ENCODE assay signal across 1 cellular context in the genomic region with DNA sequence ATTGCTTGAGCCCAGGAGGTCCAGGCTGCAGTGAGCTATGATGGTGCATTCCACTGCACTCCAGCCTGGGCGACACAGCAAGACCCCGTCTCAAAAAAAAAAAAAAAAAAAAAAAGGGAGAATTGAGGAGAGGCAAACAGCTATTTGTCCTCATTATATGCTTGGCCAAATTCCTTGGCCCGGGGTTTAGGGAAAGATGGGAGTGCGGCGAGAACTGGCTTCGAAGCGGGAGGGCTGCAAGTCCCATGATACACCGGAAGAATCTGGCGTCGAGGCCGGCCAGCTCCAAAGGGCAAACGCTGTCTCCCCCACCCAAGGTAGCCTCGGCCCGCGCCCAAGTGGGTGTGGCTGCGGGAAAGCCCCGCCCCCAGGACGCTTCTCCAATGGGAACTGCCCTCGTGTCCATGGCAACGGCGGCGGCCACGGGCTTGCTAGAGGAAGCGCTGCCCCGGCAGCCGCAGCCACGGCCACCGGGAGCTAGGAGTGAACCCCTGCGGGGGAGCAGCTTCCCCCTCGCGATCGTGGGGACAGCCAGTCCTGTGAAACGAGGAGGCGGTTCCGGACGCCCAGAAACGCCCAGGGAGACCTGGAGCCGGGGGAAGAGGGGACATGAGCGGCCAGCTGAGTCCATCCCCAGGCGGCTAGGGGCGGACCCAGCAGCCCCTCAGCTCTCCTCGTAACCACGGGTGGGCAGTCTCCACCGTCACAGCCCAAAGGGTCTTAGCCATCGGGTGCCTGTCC.
A peak's percentile ranks its signal among the peaks of the same experiment; 100 is the strongest.
TF ChIP-seq lines count a peak whose summit lies in the region.

A gene with protein sequence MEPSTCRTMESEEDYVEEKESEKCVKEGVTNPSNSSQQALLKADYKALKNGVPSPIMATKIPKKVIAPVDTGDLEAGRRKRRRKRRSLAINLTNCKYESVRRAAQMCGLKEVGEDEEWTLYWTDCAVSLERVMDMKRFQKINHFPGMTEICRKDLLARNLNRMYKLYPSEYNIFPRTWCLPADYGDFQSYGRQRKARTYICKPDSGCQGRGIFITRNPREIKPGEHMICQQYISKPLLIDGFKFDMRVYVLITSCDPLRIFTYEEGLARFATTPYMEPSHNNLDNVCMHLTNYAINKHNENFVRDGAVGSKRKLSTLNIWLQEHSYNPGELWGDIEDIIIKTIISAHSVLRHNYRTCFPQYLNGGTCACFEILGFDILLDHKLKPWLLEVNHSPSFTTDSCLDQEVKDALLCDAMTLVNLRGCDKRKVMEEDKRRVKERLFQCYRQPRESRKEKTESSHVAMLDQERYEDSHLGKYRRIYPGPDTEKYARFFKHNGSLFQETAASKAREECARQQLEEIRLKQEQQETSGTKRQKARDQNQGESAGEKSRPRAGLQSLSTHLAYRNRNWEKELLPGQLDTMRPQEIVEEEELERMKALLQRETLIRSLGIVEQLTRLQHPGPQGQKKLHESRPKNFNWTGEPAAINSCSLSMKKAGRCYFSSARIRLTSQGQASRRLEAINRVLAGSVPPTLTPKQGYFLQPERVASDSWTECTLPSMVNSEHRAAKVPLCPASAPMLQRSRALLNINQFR (plus strand): TSS at position 434 of the 741 bp plus-strand sequence. CDS start 1,075 bp downstream, outside the sequence.

TF ChIP-seq in HepG2, 621 proteins besides CTCF, POLR2A, EP300 and RAD21 (continued from another document and continues in another):
- TF ChIP-seq ZNF224 (CRISPR knock-in tag; IDR thresholded peaks at IDR 0.05) (peak; percentile 70; the same call in 1 of the 2 replicates), ZNF143 (CRISPR knock-in tag; IDR thresholded peaks at IDR 0.05) (peak; percentile 77), NR2F2 (IDR thresholded peaks at IDR 0.05; ENCODE audit: borderline replicate concordance, low read depth) (no peak), ZNF30 (CRISPR knock-in tag; IDR thresholded peaks at IDR 0.05) (no peak), ZNF543 (CRISPR knock-in tag; IDR thresholded peaks at IDR 0.05) (no peak), RXRB (CRISPR knock-in tag; IDR thresholded peaks at IDR 0.05; ENCODE audit: borderline replicate concordance) (0 out of 2 replicates have a peak, but pooled peaks have one; percentile 29), PRMT3 (CRISPR knock-in tag; IDR thresholded peaks at IDR 0.05; ENCODE audit: borderline replicate concordance, low read depth) (no peak), ZNF546 (CRISPR knock-in tag; conservative IDR thresholded peaks at IDR 0.05) (no peak), ZNF326 (CRISPR knock-in tag; IDR thresholded peaks at IDR 0.05; ENCODE audit: borderline replicate concordance) (no peak), CHD2 (IDR thresholded peaks at IDR 0.05; ENCODE audit: low read depth, low read length) (no peak), ZNF564 (CRISPR knock-in tag; IDR thresholded peaks at IDR 0.05) (no peak), CHD4 (IDR thresholded peaks at IDR 0.05; ENCODE audit: borderline replicate concordance, low read length) (no peak), ZNF263 (CRISPR knock-in tag; IDR thresholded peaks at IDR 0.05) (no peak), LCORL (IDR thresholded peaks at IDR 0.05) (no peak), LCORL (CRISPR knock-in tag; IDR thresholded peaks at IDR 0.05) (peak; percentile 58; the same call in 1 of the 2 replicates), RBAK (CRISPR knock-in tag; IDR thresholded peaks at IDR 0.05) (no peak), MAFK (conservative IDR thresholded peaks at IDR 0.05 in 1 of 2, IDR thresholded peaks at IDR 0.05 in 1 of 2; ENCODE audit: low read length in 2 of 2) (no peak), ZKSCAN8 (CRISPR knock-in tag; IDR thresholded peaks at IDR 0.05; ENCODE audit: borderline replicate concordance) (no peak), NFYC (CRISPR knock-in tag; IDR thresholded peaks at IDR 0.05) (peak; percentile 67), ZNF569 (CRISPR knock-in tag; IDR thresholded peaks at IDR 0.05; ENCODE audit: borderline replicate concordance) (no peak), HOXA3 (CRISPR knock-in tag; IDR thresholded peaks at IDR 0.05) (peak; percentile 75), ZNF619 (CRISPR knock-in tag; IDR thresholded peaks at IDR 0.05) (peak; percentile 87; the same call in 1 of the 2 replicates), ATAD3A (CRISPR knock-in tag; IDR thresholded peaks at IDR 0.05) (no peak), ZNF34 (CRISPR knock-in tag; IDR thresholded peaks at IDR 0.05; ENCODE audit: borderline replicate concordance) (no peak), GABPA (IDR thresholded peaks at IDR 0.05; ENCODE audit: low read depth, low read length) (no peak), GABPA (CRISPR knock-in tag; IDR thresholded peaks at IDR 0.05; ENCODE audit: low read depth) (peak; percentile 45; the same call in 1 of the 2 replicates), THYN1 (CRISPR knock-in tag; IDR thresholded peaks at IDR 0.05; ENCODE audit: borderline replicate concordance, low read depth) (no peak), ZEB1 (IDR thresholded peaks at IDR 0.05; ENCODE audit: insufficient replicate concordance, low read depth) (no peak), TEAD3 (CRISPR knock-in tag; optimal IDR thresholded peaks at IDR 0.05; ENCODE audit: borderline replicate concordance) (no peak), RBM39 (IDR thresholded peaks at IDR 0.05; ENCODE audit: low read depth, low read length, poor library complexity, severe bottlenecking) (no peak), ZNF383 (CRISPR knock-in tag; IDR thresholded peaks at IDR 0.05; ENCODE audit: borderline replicate concordance) (no peak), KDM1A (CRISPR knock-in tag; IDR thresholded peaks at IDR 0.05) (no peak), ZNF562 (CRISPR knock-in tag; IDR thresholded peaks at IDR 0.05; ENCODE audit: borderline replicate concordance) (no peak), ZSCAN30 (CRISPR knock-in tag; IDR thresholded peaks at IDR 0.05) (no peak)
- TF ChIP-seq, protein P1, sequence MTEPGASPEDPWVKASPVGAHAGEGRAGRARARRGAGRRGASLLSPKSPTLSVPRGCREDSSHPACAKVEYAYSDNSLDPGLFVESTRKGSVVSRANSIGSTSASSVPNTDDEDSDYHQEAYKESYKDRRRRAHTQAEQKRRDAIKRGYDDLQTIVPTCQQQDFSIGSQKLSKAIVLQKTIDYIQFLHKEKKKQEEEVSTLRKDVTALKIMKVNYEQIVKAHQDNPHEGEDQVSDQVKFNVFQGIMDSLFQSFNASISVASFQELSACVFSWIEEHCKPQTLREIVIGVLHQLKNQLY (CRISPR knock-in tag; IDR thresholded peaks at IDR 0.05), result no peak; the same call in 1 of the 2 replicates
- TF ChIP-seq, protein P2, sequence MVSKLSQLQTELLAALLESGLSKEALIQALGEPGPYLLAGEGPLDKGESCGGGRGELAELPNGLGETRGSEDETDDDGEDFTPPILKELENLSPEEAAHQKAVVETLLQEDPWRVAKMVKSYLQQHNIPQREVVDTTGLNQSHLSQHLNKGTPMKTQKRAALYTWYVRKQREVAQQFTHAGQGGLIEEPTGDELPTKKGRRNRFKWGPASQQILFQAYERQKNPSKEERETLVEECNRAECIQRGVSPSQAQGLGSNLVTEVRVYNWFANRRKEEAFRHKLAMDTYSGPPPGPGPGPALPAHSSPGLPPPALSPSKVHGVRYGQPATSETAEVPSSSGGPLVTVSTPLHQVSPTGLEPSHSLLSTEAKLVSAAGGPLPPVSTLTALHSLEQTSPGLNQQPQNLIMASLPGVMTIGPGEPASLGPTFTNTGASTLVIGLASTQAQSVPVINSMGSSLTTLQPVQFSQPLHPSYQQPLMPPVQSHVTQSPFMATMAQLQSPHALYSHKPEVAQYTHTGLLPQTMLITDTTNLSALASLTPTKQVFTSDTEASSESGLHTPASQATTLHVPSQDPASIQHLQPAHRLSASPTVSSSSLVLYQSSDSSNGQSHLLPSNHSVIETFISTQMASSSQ (IDR thresholded peaks at IDR 0.05; ENCODE audit: low read depth), result no peak
- TF ChIP-seq, protein P2 (CRISPR knock-in tag; IDR thresholded peaks at IDR 0.05; ENCODE audit: borderline replicate concordance), result no peak
- TF ChIP-seq, protein P3, sequence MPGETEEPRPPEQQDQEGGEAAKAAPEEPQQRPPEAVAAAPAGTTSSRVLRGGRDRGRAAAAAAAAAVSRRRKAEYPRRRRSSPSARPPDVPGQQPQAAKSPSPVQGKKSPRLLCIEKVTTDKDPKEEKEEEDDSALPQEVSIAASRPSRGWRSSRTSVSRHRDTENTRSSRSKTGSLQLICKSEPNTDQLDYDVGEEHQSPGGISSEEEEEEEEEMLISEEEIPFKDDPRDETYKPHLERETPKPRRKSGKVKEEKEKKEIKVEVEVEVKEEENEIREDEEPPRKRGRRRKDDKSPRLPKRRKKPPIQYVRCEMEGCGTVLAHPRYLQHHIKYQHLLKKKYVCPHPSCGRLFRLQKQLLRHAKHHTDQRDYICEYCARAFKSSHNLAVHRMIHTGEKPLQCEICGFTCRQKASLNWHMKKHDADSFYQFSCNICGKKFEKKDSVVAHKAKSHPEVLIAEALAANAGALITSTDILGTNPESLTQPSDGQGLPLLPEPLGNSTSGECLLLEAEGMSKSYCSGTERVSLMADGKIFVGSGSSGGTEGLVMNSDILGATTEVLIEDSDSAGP (CRISPR knock-in tag; IDR thresholded peaks at IDR 0.05; ENCODE audit: borderline replicate concordance), result peak; percentile 61; the same call in 1 of the 2 replicates
- TF ChIP-seq, protein P4, sequence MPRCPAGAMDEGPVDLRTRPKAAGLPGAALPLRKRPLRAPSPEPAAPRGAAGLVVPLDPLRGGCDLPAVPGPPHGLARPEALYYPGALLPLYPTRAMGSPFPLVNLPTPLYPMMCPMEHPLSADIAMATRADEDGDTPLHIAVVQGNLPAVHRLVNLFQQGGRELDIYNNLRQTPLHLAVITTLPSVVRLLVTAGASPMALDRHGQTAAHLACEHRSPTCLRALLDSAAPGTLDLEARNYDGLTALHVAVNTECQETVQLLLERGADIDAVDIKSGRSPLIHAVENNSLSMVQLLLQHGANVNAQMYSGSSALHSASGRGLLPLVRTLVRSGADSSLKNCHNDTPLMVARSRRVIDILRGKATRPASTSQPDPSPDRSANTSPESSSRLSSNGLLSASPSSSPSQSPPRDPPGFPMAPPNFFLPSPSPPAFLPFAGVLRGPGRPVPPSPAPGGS (CRISPR knock-in tag; IDR thresholded peaks at IDR 0.05), result 0 out of 2 replicates have a peak, but pooled peaks have one; percentile 18
- TF ChIP-seq, protein P5, sequence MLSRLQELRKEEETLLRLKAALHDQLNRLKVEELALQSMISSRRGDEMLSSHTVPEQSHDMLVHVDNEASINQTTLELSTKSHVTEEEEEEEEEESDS (CRISPR knock-in tag; IDR thresholded peaks at IDR 0.05; ENCODE audit: borderline replicate concordance), result no peak
- TF ChIP-seq, protein P6, sequence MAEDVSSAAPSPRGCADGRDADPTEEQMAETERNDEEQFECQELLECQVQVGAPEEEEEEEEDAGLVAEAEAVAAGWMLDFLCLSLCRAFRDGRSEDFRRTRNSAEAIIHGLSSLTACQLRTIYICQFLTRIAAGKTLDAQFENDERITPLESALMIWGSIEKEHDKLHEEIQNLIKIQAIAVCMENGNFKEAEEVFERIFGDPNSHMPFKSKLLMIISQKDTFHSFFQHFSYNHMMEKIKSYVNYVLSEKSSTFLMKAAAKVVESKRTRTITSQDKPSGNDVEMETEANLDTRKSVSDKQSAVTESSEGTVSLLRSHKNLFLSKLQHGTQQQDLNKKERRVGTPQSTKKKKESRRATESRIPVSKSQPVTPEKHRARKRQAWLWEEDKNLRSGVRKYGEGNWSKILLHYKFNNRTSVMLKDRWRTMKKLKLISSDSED (CRISPR knock-in tag; IDR thresholded peaks at IDR 0.05), result no peak
- TF ChIP-seq, protein P7, sequence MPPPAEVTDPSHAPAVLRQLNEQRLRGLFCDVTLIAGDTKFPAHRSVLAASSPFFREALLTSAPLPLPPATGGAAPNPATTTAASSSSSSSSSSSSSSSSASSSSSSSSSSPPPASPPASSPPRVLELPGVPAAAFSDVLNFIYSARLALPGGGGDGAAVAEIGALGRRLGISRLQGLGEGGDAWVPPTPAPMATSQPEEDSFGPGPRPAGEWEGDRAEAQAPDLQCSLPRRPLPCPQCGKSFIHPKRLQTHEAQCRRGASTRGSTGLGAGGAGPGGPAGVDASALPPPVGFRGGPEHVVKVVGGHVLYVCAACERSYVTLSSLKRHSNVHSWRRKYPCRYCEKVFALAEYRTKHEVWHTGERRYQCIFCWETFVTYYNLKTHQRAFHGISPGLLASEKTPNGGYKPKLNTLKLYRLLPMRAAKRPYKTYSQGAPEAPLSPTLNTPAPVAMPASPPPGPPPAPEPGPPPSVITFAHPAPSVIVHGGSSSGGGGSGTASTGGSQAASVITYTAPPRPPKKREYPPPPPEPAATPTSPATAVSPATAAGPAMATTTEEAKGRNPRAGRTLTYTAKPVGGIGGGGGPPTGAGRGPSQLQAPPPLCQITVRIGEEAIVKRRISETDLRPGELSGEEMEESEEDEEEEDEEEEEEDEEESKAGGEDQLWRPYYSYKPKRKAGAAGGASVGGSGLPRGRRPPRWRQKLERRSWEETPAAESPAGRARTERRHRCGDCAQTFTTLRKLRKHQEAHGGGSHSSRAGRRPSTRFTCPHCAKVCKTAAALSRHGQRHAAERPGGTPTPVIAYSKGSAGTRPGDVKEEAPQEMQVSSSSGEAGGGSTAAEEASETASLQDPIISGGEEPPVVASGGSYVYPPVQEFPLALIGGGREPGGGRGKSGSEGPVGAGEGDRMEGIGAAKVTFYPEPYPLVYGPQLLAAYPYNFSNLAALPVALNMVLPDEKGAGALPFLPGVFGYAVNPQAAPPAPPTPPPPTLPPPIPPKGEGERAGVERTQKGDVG (CRISPR knock-in tag; IDR thresholded peaks at IDR 0.05; ENCODE audit: borderline replicate concordance), result 0 out of 2 replicates have a peak, but pooled peaks have one; percentile 59
- TF ChIP-seq, protein P8, sequence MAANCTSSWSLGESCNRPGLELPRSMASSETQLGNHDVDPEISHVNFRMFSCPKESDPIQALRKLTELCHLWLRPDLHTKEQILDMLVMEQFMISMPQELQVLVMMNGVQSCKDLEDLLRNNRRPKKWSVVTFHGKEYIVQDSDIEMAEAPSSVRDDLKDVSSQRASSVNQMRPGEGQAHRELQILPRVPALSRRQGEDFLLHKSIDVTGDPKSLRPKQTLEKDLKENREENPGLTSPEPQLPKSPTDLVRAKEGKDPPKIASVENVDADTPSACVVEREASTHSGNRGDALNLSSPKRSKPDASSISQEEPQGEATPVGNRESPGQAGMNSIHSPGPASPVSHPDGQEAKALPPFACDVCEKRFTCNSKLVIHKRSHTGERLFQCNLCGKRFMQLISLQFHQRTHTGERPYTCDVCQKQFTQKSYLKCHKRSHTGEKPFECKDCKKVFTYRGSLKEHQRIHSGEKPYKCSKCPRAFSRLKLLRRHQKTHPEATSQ (CRISPR knock-in tag; IDR thresholded peaks at IDR 0.05; ENCODE audit: borderline replicate concordance), result no peak
- TF ChIP-seq, protein P9, sequence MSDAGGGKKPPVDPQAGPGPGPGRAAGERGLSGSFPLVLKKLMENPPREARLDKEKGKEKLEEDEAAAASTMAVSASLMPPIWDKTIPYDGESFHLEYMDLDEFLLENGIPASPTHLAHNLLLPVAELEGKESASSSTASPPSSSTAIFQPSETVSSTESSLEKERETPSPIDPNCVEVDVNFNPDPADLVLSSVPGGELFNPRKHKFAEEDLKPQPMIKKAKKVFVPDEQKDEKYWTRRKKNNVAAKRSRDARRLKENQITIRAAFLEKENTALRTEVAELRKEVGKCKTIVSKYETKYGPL (CRISPR knock-in tag; IDR thresholded peaks at IDR 0.05), result no peak
